28 cellular contexts compared by ENCODE assay signal in the genomic region with DNA sequence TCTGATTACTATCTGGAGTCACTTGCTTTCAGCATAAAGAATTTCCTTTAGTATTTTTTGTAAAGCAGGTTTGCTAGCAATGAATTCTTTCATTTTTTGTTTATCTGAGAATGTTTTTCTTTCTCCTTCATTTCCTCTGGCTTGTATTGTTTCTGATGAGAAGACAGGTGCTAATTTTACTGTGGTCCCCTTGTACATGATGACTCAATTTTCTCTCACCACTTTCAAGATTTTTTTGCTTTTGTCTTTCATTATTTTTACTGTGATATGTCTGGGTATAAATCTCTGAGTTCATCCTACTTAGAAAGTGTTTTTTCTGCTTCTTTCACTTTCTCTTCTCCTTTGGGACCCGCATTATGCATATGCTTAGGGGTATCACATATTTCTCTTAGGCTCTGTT.
"Had no signal": no experiment of that assay in that cellular context is flagged by ENCODE, and none has a peak within 500 bp of the region (broad histone marks: within the 10 kb centered on the region; RNA-seq: fewer than 3 reads in every experiment).

No MANE protein-coding gene starts in this region.

- H3K4me1 Mint-ChIP-seq: activated naive CD4-positive, alpha-beta T cell treated with anti-CD3 and anti-CD28 coated beads, Interleukin-2, amount 50 U/mL, for 24 hours; brain; central memory CD8-positive, alpha-beta T cell; T-cell had no signal

- H3K27ac ChIP-seq: ascending aorta, SK-N-MC had no signal

- H3K4me3 ChIP-seq: ascending aorta, MG63, SK-N-MC had no signal

- H3K27me3 ChIP-seq: ascending aorta, MG63 had no signal

- H3K27me3 Mint-ChIP-seq: activated CD8-positive, alpha-beta T cell treated with anti-CD3 and anti-CD28 coated beads for 36 hours; activated naive CD4-positive, alpha-beta T cell treated with anti-CD3 and anti-CD28 coated beads, Interleukin-2, amount 50 U/mL, for 24 hours; brain; central memory CD8-positive, alpha-beta T cell; T-cell had no signal

- H3K27ac Mint-ChIP-seq: activated CD8-positive, alpha-beta T cell treated with anti-CD3 and anti-CD28 coated beads for 36 hours; activated naive CD4-positive, alpha-beta T cell treated with anti-CD3 and anti-CD28 coated beads, Interleukin-2, amount 50 U/mL, for 24 hours; brain; T-cell had no signal

- ATAC-seq: activated CD8-positive, alpha-beta T cell treated with anti-CD3 and anti-CD28 coated beads for 36 hours; Panc1; Right ventricle myocardium inferior; T-cell had no signal

- H3K9me3 ChIP-seq: ascending aorta, MG63 had no signal

- DNase-seq: activated CD4-positive, alpha-beta T cell treated with anti-CD3 and anti-CD28 coated beads, Interleukin-2, amount 50 U/mL, for 1 hour; activated CD4-positive, CD25-positive, alpha-beta regulatory T cell; activated CD8-positive, alpha-beta T cell treated with anti-CD3 and anti-CD28 coated beads for 36 hours; activated effector memory CD4-positive, alpha-beta T cell treated with Interleukin-2 at 50 U/mL for 16 hours; activated naive CD4-positive, alpha-beta T cell; amniotic stem cell; KG1; MG63; MV-4-11; NCI-H1092 treated with DMSO at 0.1 percent for 48 hours; NCI-H1417 treated with DMSO at 0.1 percent for 48 hours; NCI-H1694; NCI-H2029; NCI-H510A treated with DMSO at 0.1 percent for 48 hours; NCI-H69; NK-92 treated with Interleukin-12 subunit alpha and Interleukin-12 subunit beta, amount 100 ng/mL, for 24 hours; OCI-M1; RPMI8226; T-cell; T-helper 2 cell; T1000 had no signal

- H3K4me1 ChIP-seq: ascending aorta had no signal

- H3K4me3 Mint-ChIP-seq: activated CD8-positive, alpha-beta T cell treated with anti-CD3 and anti-CD28 coated beads for 36 hours; activated naive CD4-positive, alpha-beta T cell treated with anti-CD3 and anti-CD28 coated beads, Interleukin-2, amount 50 U/mL, for 24 hours; brain; central memory CD8-positive, alpha-beta T cell; T-cell had no signal
